Comparison of ENCODE assay signal across 8 cellular contexts in genomic region chr5:177357459-177358332, GRCh38. TPM values are rescaled to one million over a fixed set of nuclear protein-coding genes. Genes with fewer than 3 reads are reported as not detected.
DNase-seq lines count a peak whose midpoint lies in the region; ATAC-seq and TF ChIP-seq lines count a peak whose summit lies in the region.

TSS of gene RGS14 (plus strand) at chr5:177357924. CDS start at chr5:177358025, 101 bp downstream.

- 1 to 8% (median 4%) methylated on average over 18 to 37 of the region's 37 CpGs for WGBS in spleen, 5 donors

- H3K27me3 Mint-ChIP-seq in activated T-helper 2 cell treated with anti-CD3 and anti-CD28 coated beads, Interferon-gamma antibody, Interleukin-2, Interleukin-4, amounts not matched to agents 10 μg/mL and 5 μg/mL and 100 μg/mL, durations not matched to agents 14 hours and 24 hours and 36 hours (ENCODE audit: low read depth): no peaks in the 10 kb centered on the region

- POLR2A ChIA-PET in RWPE1 (lab: Yijun Ruan, JAX; ENCODE audit: low non-redundant PET): no interaction called here

- H3K36me3 ChIP-seq in spleen: no peaks in the 10 kb centered on the region

- intact Hi-C loops in activated T-helper 2 cell treated with anti-CD3 and anti-CD28 coated beads, Interferon-gamma antibody, Interleukin-2, Interleukin-4, amounts not matched to agents 10 μg/mL and 5 μg/mL and 100 μg/mL, durations not matched to agents 14 hours and 24 hours and 36 hours (cut with micrococcal nuclease): loop anchor here (2.0 kb wide), 1 partner anchor 15 kb away; no protein-coding TSS in a partner anchor
- intact Hi-C loops in Right ventricle myocardium inferior (cut with DNase I) (no loop called here), spleen (cut with DNase I; ENCODE audit: low total_unique reads) (no loop called here)

- H3K9me3 ChIP-seq in spleen: peaks cover 0 to 5% (median 0%) of the 10 kb centered on the region in 8 donors

- H3K36me3 Mint-ChIP-seq in activated T-helper 2 cell treated with anti-CD3 and anti-CD28 coated beads, Interferon-gamma antibody, Interleukin-2, Interleukin-4, amounts not matched to agents 10 μg/mL and 5 μg/mL and 100 μg/mL, durations not matched to agents 14 hours and 24 hours and 36 hours (ENCODE audit: low read depth): peaks cover 15% of the 10 kb centered on the region

- ATAC-seq in GM19372 (IDR thresholded peaks at IDR 0.05; ENCODE audit: low read depth, unreplicated experiment): peak; percentile 94
- ATAC-seq in HG03442 (IDR thresholded peaks at IDR 0.05; ENCODE audit: unreplicated experiment): peak; percentile 88
- peak; percentile 62 for ATAC-seq in Right ventricle myocardium inferior

- peak; percentile 68 for DNase-seq in CMK (ENCODE audit: low read depth)
- DNase-seq in RWPE1 (ENCODE audit: low spot score): peak; percentile 62
- peak; percentile 72 for DNase-seq in activated T-helper 2 cell treated with anti-CD3 and anti-CD28 coated beads, Interferon-gamma antibody, Interleukin-2, Interleukin-4, amounts not matched to agents 10 μg/mL and 5 μg/mL and 100 μg/mL, durations not matched to agents 14 hours and 24 hours and 36 hours (ENCODE audit: low spot score)
- peak; percentile 81 for DNase-seq in Right ventricle myocardium inferior (ENCODE audit: missing footprints)
- DNase-seq in spleen: peak; percentile 94
- DNase-seq in retina: no peak

- no peaks in the 10 kb centered on the region for H3K27me3 ChIP-seq in spleen (replicated peaks in 1 of 7)

- peak within 1 kb of the TSS; percentile 74 for H3K27ac Mint-ChIP-seq in activated T-helper 2 cell treated with anti-CD3 and anti-CD28 coated beads, Interferon-gamma antibody, Interleukin-2, Interleukin-4, amounts not matched to agents 10 μg/mL and 5 μg/mL and 100 μg/mL, durations not matched to agents 14 hours and 24 hours and 36 hours

- no peak for TF ChIP-seq CTCF in RWPE1 (conservative IDR thresholded peaks at IDR 0.05; ENCODE audit: low read depth)
- TF ChIP-seq CTCF in spleen (IDR thresholded peaks at IDR 0.05 in 8 of 11, conservative IDR thresholded peaks at IDR 0.05 in 3 of 11): no peak

- CTCF ChIA-PET in RWPE1 (lab: Yijun Ruan, JAX): interaction anchor here (0.6 to 1.7 kb wide), 5 partner anchors 13 to 97 kb away, joined by 3 to 5 read pairs (median 4); no protein-coding TSS in a partner anchor

- peak within 1 kb of the TSS; percentile 67 to 97 (median 87) for H3K4me3 ChIP-seq in spleen

- H3K4me3 Mint-ChIP-seq in activated T-helper 2 cell treated with anti-CD3 and anti-CD28 coated beads, Interferon-gamma antibody, Interleukin-2, Interleukin-4, amounts not matched to agents 10 μg/mL and 5 μg/mL and 100 μg/mL, durations not matched to agents 14 hours and 24 hours and 36 hours (ENCODE audit: low read depth): peak within 1 kb of the TSS; percentile 88

- peak within 1 kb of the TSS; percentile 89 for H3K27ac ChIP-seq in RWPE1
- H3K27ac ChIP-seq in spleen: peak within 1 kb of the TSS; percentile 81 to 92 (median 88)

- H3K4me1 Mint-ChIP-seq in activated T-helper 2 cell treated with anti-CD3 and anti-CD28 coated beads, Interferon-gamma antibody, Interleukin-2, Interleukin-4, amounts not matched to agents 10 μg/mL and 5 μg/mL and 100 μg/mL, durations not matched to agents 14 hours and 24 hours and 36 hours (ENCODE audit: low read depth): peaks cover 53% of the 10 kb centered on the region

- TF ChIP-seq POLR2A in spleen (IDR thresholded peaks at IDR 0.05): no peak

- peaks cover 8% of the 10 kb centered on the region for H3K9me3 Mint-ChIP-seq in activated T-helper 2 cell treated with anti-CD3 and anti-CD28 coated beads, Interferon-gamma antibody, Interleukin-2, Interleukin-4, amounts not matched to agents 10 μg/mL and 5 μg/mL and 100 μg/mL, durations not matched to agents 14 hours and 24 hours and 36 hours

- H3K4me1 ChIP-seq in spleen: peaks cover 44 to 100% (median 71%) of the 10 kb centered on the region in 6 donors

RNA-seq across cellular contexts. Expression of gene RGS14, which starts in this region (rescaled TPM):
- total RNA-seq in activated T-helper 2 cell treated with anti-CD3 and anti-CD28 coated beads, Interferon-gamma antibody, Interleukin-2, Interleukin-4, amounts not matched to agents 10 μg/mL and 5 μg/mL and 100 μg/mL, durations not matched to agents 14 hours and 24 hours and 36 hours: 36.2 and 40.5 TPM in 2 replicates
- total RNA-seq in Right ventricle myocardium inferior (3.9 TPM), spleen (100 to 1,000 TPM in 1 of 7 donors, 10 to 100 TPM in 6; 61.5 to 111 (median 77.1) TPM)
- 10 to 100 TPM; 45.3 to 95.9 (median 61.6) TPM for polyA plus RNA-seq in spleen
